Comparison of ENCODE assay signal across 9 cellular contexts in the genomic region with DNA sequence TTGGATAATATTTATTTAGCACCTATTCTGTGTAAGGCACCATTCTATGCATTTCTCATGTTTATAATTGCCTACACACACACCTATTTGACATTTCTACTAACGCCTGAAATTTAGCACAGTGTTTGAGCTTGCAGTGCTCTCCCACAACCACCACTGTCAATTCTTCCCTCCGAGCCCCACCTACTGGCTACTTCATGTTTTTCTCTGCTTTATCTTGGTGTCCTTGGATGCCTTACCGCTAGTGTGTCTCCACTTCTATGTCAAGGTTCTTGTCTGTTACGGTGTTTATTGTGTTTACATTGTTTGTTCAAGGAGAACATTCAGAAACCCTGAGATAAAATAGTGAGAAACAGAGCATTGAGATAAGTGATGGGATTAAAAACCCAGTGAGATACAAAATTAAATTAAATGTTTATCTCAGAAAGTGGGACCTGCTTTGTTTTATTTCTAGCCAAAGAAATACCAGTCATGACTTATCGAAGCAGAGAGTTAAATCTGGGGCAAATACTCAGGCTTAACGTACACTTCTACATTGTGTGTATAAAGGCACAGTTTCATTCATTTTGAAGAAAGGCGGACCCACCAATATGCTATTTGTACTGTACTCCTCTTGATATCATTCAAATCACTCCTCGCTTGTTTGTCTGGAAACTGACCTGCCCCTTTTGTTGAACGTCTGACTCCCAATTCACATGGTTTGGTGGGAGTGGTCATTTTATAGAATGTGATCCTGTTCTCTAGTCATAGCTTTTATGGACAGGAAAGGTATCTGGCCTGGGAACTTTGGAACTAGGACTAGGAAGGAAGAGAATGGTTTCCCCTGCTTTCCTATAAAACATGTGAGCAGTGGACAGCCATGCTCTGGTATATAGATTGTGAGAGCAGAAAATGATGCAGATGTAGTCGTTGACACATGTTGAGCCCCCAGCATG. TPM values are rescaled to one million over a fixed set of nuclear protein-coding genes. Genes with fewer than 3 reads are reported as not detected.
A peak's percentile ranks its signal among the peaks of the same experiment; 100 is the strongest.
DNase-seq lines count a peak whose midpoint lies in the region; ATAC-seq and TF ChIP-seq lines count a peak whose summit lies in the region.
"Had no signal": no experiment of that assay in that cellular context is flagged by ENCODE, and none has a peak within 500 bp of the region (broad histone marks: within the 10 kb centered on the region; RNA-seq: fewer than 3 reads in every experiment).

No MANE protein-coding gene starts in this region.

- H3K4me1 Mint-ChIP-seq in Calu3 (ENCODE audit: low read depth, unreplicated experiment) (peaks cover 8% of the 10 kb centered on the region), osteocyte (ENCODE audit: unreplicated experiment) (no peaks in the 10 kb centered on the region)
- H3K4me1 Mint-ChIP-seq: activated B cell treated with CpG ODN at 0.5 μM for 24 hours had no signal

- H3K9me3 ChIP-seq in effector memory CD4-positive, alpha-beta T cell (ENCODE audit: control insufficient read depth, low read length): no peaks in the 10 kb centered on the region

- H3K27me3 Mint-ChIP-seq in Calu3 (ENCODE audit: unreplicated experiment) (peaks cover 52% of the 10 kb centered on the region), osteocyte (ENCODE audit: unreplicated experiment) (peaks cover 79% of the 10 kb centered on the region)

- BruUV-seq in Calu3 (replicated peaks; lab: Mats Ljungman, UMichigan): no TSS peak

- no peaks in the 10 kb centered on the region for H3K4me1 ChIP-seq in effector memory CD4-positive, alpha-beta T cell (ENCODE audit: control insufficient read depth, insufficient read depth, low read length, poor library complexity, severe bottlenecking)

- H3K27ac Mint-ChIP-seq in Calu3 (ENCODE audit: unreplicated experiment): no peak overlapping the region
- no peak overlapping the region for H3K27ac Mint-ChIP-seq in osteocyte (ENCODE audit: unreplicated experiment)
- H3K27ac Mint-ChIP-seq: activated B cell treated with CpG ODN at 0.5 μM for 24 hours had no signal

- no peaks in the 10 kb centered on the region for H3K36me3 Mint-ChIP-seq in Calu3 (ENCODE audit: insufficient read depth, unreplicated experiment)
- H3K36me3 Mint-ChIP-seq in osteocyte (ENCODE audit: unreplicated experiment): no peaks in the 10 kb centered on the region

- CTCF ChIA-PET in Calu3 (lab: Charles Lee): interaction anchor here (1.2 kb wide), 1 partner anchor 411 kb away, joined by 5 read pairs; no protein-coding TSS in a partner anchor

- no peak overlapping the region for H3K4me3 Mint-ChIP-seq in Calu3 (ENCODE audit: low read depth, unreplicated experiment)
- H3K4me3 Mint-ChIP-seq in osteocyte (ENCODE audit: unreplicated experiment): no peak overlapping the region
- H3K4me3 Mint-ChIP-seq: activated B cell treated with CpG ODN at 0.5 μM for 24 hours had no signal

- intact Hi-C loops in Calu3 (cut with micrococcal nuclease; ENCODE audit: unreplicated experiment): loop anchor here (2.0 to 10.0 kb wide), 2 partner anchors 306 to 1268 kb away; a partner anchor contains a TSS

- H3K4me3 ChIP-seq in fibroblast of mammary gland (ENCODE audit: control insufficient read depth, low read depth, low read length): no peak overlapping the region
- no peak overlapping the region for H3K4me3 ChIP-seq in effector memory CD4-positive, alpha-beta T cell (ENCODE audit: insufficient read depth, low read depth, low read length, poor library complexity, severe bottlenecking)

- DNase-seq in Calu3: peak; percentile 35
- DNase-seq in RKO (ENCODE audit: low spot score): peak; percentile 61
- peak; percentile 43 for DNase-seq in fibroblast of mammary gland (ENCODE audit: low read depth)
- no peak for DNase-seq in osteocyte (ENCODE audit: extremely low spot score, unreplicated experiment)
- DNase-seq in NCI-H187 (lab: John Stamatoyannopoulos, UW): no peak
- DNase-seq in effector memory CD4-positive, alpha-beta T cell: no peak
- DNase-seq: activated B cell treated with CpG ODN at 0.5 μM for 24 hours had no signal

- no peaks in the 10 kb centered on the region for H3K9me3 Mint-ChIP-seq in Calu3 (ENCODE audit: low read depth, unreplicated experiment)
- no peaks in the 10 kb centered on the region for H3K9me3 Mint-ChIP-seq in osteocyte (ENCODE audit: unreplicated experiment)
- H3K9me3 Mint-ChIP-seq: activated B cell treated with CpG ODN at 0.5 μM for 24 hours had no signal

- H3K27me3 ChIP-seq in effector memory CD4-positive, alpha-beta T cell (replicated peaks; ENCODE audit: control insufficient read depth, insufficient read depth, low read length, poor library complexity, severe bottlenecking): peaks cover 5% of the 10 kb centered on the region

- ATAC-seq in GM18909 (IDR thresholded peaks at IDR 0.05; ENCODE audit: poor library complexity, unreplicated experiment) (peak; percentile 57), HG03460 (IDR thresholded peaks at IDR 0.05; ENCODE audit: unreplicated experiment) (peak; percentile 55)

- peak; percentile 35 for TF ChIP-seq CTCF in Calu3 (IDR thresholded peaks at IDR 0.05; ENCODE audit: unreplicated experiment)
- TF ChIP-seq CTCF in fibroblast of mammary gland (conservative IDR thresholded peaks at IDR 0.05; ENCODE audit: control insufficient read depth, insufficient read depth, low read depth, low read length): peak; percentile 59
- TF ChIP-seq CTCF in osteocyte (IDR thresholded peaks at IDR 0.05): peak; percentile 64

- H3K36me3 ChIP-seq in effector memory CD4-positive, alpha-beta T cell (ENCODE audit: control insufficient read depth, insufficient read depth, low read length): no peaks in the 10 kb centered on the region

- no peak overlapping the region for H3K27ac ChIP-seq in effector memory CD4-positive, alpha-beta T cell (ENCODE audit: insufficient read depth, low read length, poor library complexity, severe bottlenecking)

RNA-seq across cellular contexts. Expression of a gene that starts 39.2 kb away (rescaled TPM):
- total RNA-seq in Calu3 (2022) (10.2 and 12.4 TPM in 2 replicates), osteocyte (23.3 and 25.3 TPM in 2 replicates)

Comparison
In these comparisons a context has a peak if more than half of its experiments do, and no peak if none do; other contexts are left out.
1. DNase-seq: peak in Calu3 (single experiment), RKO (single experiment) and fibroblast of mammary gland (single experiment); none in osteocyte (single experiment), NCI-H187 (0 of 2) and effector memory CD4-positive, alpha-beta T cell (0 of 3).
2. Peak in every context shown above with its lines, with median percentiles within 50 percentile points of each other: CTCF ChIP-seq.